Comparison of ENCODE assay signal across 18 cellular contexts in the genomic region with DNA sequence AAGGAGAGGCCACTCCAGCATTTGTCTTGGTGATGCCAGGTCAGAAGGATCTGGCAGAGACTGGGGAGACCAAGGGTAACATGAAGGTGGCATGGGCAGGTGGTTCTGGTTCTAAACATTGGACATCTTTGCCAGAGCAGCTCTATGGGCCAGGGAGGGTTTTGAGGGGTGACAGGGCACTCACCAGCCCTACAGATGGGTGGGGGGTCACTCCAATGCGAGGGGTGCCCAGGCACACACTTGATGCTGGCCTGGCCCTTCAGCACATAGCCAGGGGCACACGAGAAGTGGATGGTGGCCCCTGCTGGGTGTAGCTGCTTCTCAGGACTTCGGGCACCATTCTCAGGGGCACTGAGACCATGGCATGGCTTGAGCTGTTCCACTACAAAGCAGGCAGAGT. TPM values are rescaled to one million over a fixed set of nuclear protein-coding genes. Genes with fewer than 3 reads are reported as not detected.
DNase-seq lines count a peak whose midpoint lies in the region; ATAC-seq lines count a peak whose summit lies in the region.
"Had no signal": no experiment of that assay in that cellular context is flagged by ENCODE, and none has a peak within 500 bp of the region (broad histone marks: within the 10 kb centered on the region; RNA-seq: fewer than 3 reads in every experiment).

No MANE protein-coding gene starts in this region.

- DNase-seq in D341Med (ENCODE audit: low spot score) (peak; percentile 10), H4 (ENCODE audit: low spot score) (peak; percentile 2), caudate nucleus (lab: John Stamatoyannopoulos, UW) (no peak), posterior vena cava (ENCODE audit: low spot score) (peak; percentile 44), MV-4-11 (lab: John Stamatoyannopoulos, UW) (no peak)
- DNase-seq: Caco-2; CD8-positive, alpha-beta memory T cell; DMS79; GOT3; IMR-90; KBM-7 had no signal

- peak overlapping the region; percentile 16 for H3K27ac ChIP-seq in caudate nucleus (ENCODE audit: low read depth, low read length)
- H3K27ac ChIP-seq: A549, BLaER1 had no signal

- intact Hi-C loops in posterior vena cava (cut with DNase I) = no loop called here

- ATAC-seq in HG03354 (IDR thresholded peaks at IDR 0.05; ENCODE audit: poor library complexity, severe bottlenecking, unreplicated experiment) = no peak
- ATAC-seq in GM21526 (IDR thresholded peaks at IDR 0.05; ENCODE audit: low FRiP score, unreplicated experiment) = no peak
- ATAC-seq: A549, GM12878 had no signal

RNA-seq across cellular contexts. Expression of a gene that starts 5.5 kb away (rescaled TPM):
- 11.3 and 20.3 TPM in 2 replicates for total RNA-seq in H4 (2014; rRNA removed; shearing (Covaris generic))
- total RNA-seq in posterior vena cava = 10 to 100 TPM; 26.7 to 32.3 TPM

RNA-seq across cellular contexts. Expression of a gene that starts 49.0 kb away (rescaled TPM):
- not detected in 2 replicates for total RNA-seq in H4 (2014; rRNA removed; shearing (Covaris generic))
- total RNA-seq in posterior vena cava = not detected
- total RNA-seq: Caco-2; CD8-positive, alpha-beta memory T cell; G401; GM12878; HT-29; IMR-90 had no signal

RNA-seq across cellular contexts. Expression of a gene that starts 54.0 kb away (rescaled TPM):
- 12.3 and 16.1 TPM in 2 replicates for total RNA-seq in H4 (2014; rRNA removed; shearing (Covaris generic))
- 1 to 10 TPM; 3.7 to 4.0 TPM for total RNA-seq in posterior vena cava

RNA-seq across cellular contexts. Expression of a gene that starts 59.3 kb away (rescaled TPM):
- 15.5 and 21.3 TPM in 2 replicates for total RNA-seq in H4 (2014; rRNA removed; shearing (Covaris generic))
- total RNA-seq in posterior vena cava = 100 to 1,000 TPM in 1 of 2 donors, 10 to 100 TPM in 1; 99.0 to 101 TPM

Comparison
In these comparisons a context has a peak if more than half of its experiments do, and no peak if none do; other contexts are left out.
1. DNase-seq: peak in D341Med (single experiment), H4 (single experiment) and posterior vena cava (single experiment); none in caudate nucleus (0 of 61) and MV-4-11 (single experiment).